Comparison of ENCODE assay signal across 29 cellular contexts in genomic region chr18:58668211-58668610, GRCh38. TPM values are rescaled to one million over a fixed set of nuclear protein-coding genes. Genes with fewer than 3 reads are reported as not detected.
DNase-seq lines count a peak whose midpoint lies in the region; ATAC-seq and TF ChIP-seq lines count a peak whose summit lies in the region.
"Had no signal": no experiment of that assay in that cellular context is flagged by ENCODE, and none has a peak within 500 bp of the region (broad histone marks: within the 10 kb centered on the region; RNA-seq: fewer than 3 reads in every experiment).

No MANE protein-coding gene starts in this region.

- no peak overlapping the region for H2AK9ac ChIP-seq in IMR-90 (replicated peaks; ENCODE audit: low read depth, low read length, poor library complexity)

- dilution Hi-C loops in IMR-90 (cut with HindIII; ENCODE audit: low sequenced_read_pairs, unreplicated experiment), result no loop called here

- H3K9me3 ChIP-seq in IMR-90 (ENCODE audit: control insufficient read depth, insufficient read depth, low read length), result no peaks in the 10 kb centered on the region
- H3K9me3 ChIP-seq in osteoblast (ENCODE audit: low read depth, low read length), result no peaks in the 10 kb centered on the region
- H3K9me3 ChIP-seq: pancreas, transverse colon had no signal

- CTCF ChIA-PET in IMR-90 (lab: Yijun Ruan, JAX), result no interaction called here

- H2AK5ac ChIP-seq in IMR-90 (ENCODE audit: low read depth, low read length), result peak overlapping the region; percentile 72; the same call in 1 of the 2 replicates

- no peak overlapping the region for H3K23ac ChIP-seq in IMR-90 (ENCODE audit: low read depth, low read length)

- no peak overlapping the region for H4K91ac ChIP-seq in IMR-90 (ENCODE audit: insufficient read depth, low read depth, low read length)

- H3K4me1 ChIP-seq in IMR-90 (ENCODE audit: control insufficient read depth, insufficient read depth, low read length) (peaks cover 8% of the 10 kb centered on the region), osteoblast (ENCODE audit: insufficient read depth, low read length) (peaks cover 57% of the 10 kb centered on the region)

- H3K4me2 ChIP-seq in IMR-90 (ENCODE audit: low read depth, low read length), result no peak overlapping the region
- H3K4me2 ChIP-seq in osteoblast (ENCODE audit: insufficient read depth, low read length), result no peak overlapping the region
- H3K4me2 ChIP-seq: GM23338 had no signal

- H3K56ac ChIP-seq in IMR-90 (ENCODE audit: extremely low read depth, insufficient read depth, low read length), result no peak overlapping the region

- H4K20me1 ChIP-seq in IMR-90 (ENCODE audit: insufficient read depth, low read length) (peaks cover 3% of the 10 kb centered on the region; the same call in 1 of the 2 replicates), osteoblast (ENCODE audit: insufficient read depth, low read length) (no peaks in the 10 kb centered on the region)

- no peak overlapping the region for H4K5ac ChIP-seq in IMR-90 (ENCODE audit: low read depth, low read length)

- POLR2A ChIA-PET in IMR-90 (lab: Charles Lee; ENCODE audit: unreplicated experiment), result no interaction called here

- H2BK120ac ChIP-seq in IMR-90 (ENCODE audit: low read depth, low read length), result no peak overlapping the region

- H3K4ac ChIP-seq in IMR-90 (ENCODE audit: low read depth, low read length), result peak overlapping the region; percentile 61; the same call in 1 of the 2 replicates

- no peak overlapping the region for H3K27ac ChIP-seq in IMR-90 (ENCODE audit: insufficient read depth, low read length)
- no peak overlapping the region for H3K27ac ChIP-seq in osteoblast (ENCODE audit: low read depth, low read length)
- H3K27ac ChIP-seq: pancreas, transverse colon had no signal

- intact Hi-C loops in IMR-90 (cut with micrococcal nuclease), result no loop called here

- H3K27me3 Mint-ChIP-seq in activated naive CD8-positive, alpha-beta T cell treated with anti-CD3 and anti-CD28 coated beads for 36 hours, result no peaks in the 10 kb centered on the region
- H3K27me3 Mint-ChIP-seq in activated naive CD8-positive, alpha-beta T cell treated with anti-CD3 and anti-CD28 coated beads, Interleukin-2, amount 50 U/mL, for 24 hours, result no peaks in the 10 kb centered on the region
- H3K27me3 Mint-ChIP-seq in activated T-helper 17 cell treated with anti-CD3 and anti-CD28 coated beads, Interleukin-2, amount 50 U/mL, for 72 hours, result no peaks in the 10 kb centered on the region
- H3K27me3 Mint-ChIP-seq in immature natural killer cell (ENCODE audit: low read depth in 3 of 3), result peaks cover 0 to 7% (median 0%) of the 10 kb centered on the region in 3 donors
- H3K27me3 Mint-ChIP-seq: IgD-negative memory B cell had no signal

- no TSS peak for BruUV-seq in IMR-90 (replicated peaks; lab: Mats Ljungman, UMichigan)

- ATAC-seq in activated naive CD8-positive, alpha-beta T cell treated with anti-CD3 and anti-CD28 coated beads, Interleukin-2, amount 50 U/mL, for 24 hours, result no peak
- ATAC-seq in IMR-90 (ENCODE audit: low read depth) (no peak), HG03520 (IDR thresholded peaks at IDR 0.05; ENCODE audit: unreplicated experiment) (no peak)
- no peak for ATAC-seq in activated T-helper 17 cell treated with anti-CD3 and anti-CD28 coated beads, Interleukin-2, amount 50 U/mL, for 72 hours (replicated peaks)
- ATAC-seq: activated CD4-positive, alpha-beta T cell treated with anti-CD3 and anti-CD28 coated beads for 36 hours; GM23338; pancreas had no signal

- 100% methylated on average over 1 of the region's 2 CpGs; no CpG with 5 or more reads in 1 of the 2 experiments for WGBS in IMR-90 (ENCODE audit: extremely low coverage in 2 of 2, insufficient read length in 1 of 2), 2 experiments

- H3K36me3 ChIP-seq in IMR-90 (ENCODE audit: control insufficient read depth, insufficient read depth, low read length) (no peaks in the 10 kb centered on the region), osteoblast (ENCODE audit: insufficient read depth, low read length) (no peaks in the 10 kb centered on the region)
- H3K36me3 ChIP-seq: pancreas, transverse colon had no signal

- H3K9me3 Mint-ChIP-seq in activated naive CD8-positive, alpha-beta T cell treated with anti-CD3 and anti-CD28 coated beads for 36 hours, result peaks cover 6% of the 10 kb centered on the region
- H3K9me3 Mint-ChIP-seq in activated naive CD8-positive, alpha-beta T cell treated with anti-CD3 and anti-CD28 coated beads, Interleukin-2, amount 50 U/mL, for 24 hours, result no peaks in the 10 kb centered on the region
- no peaks in the 10 kb centered on the region for H3K9me3 Mint-ChIP-seq in activated T-helper 17 cell treated with anti-CD3 and anti-CD28 coated beads, Interleukin-2, amount 50 U/mL, for 72 hours
- H3K9me3 Mint-ChIP-seq in immature natural killer cell, result no peaks in the 10 kb centered on the region
- H3K9me3 Mint-ChIP-seq: GM23338; nephron progenitor cell; T-helper 2 cell treated with Interferon-gamma antibody and Interleukin-4, amounts not matched to agents 5 μg/mL and 100 μg/mL, for 36 hours had no signal

- TF ChIP-seq RAD21 in IMR-90 (IDR thresholded peaks at IDR 0.05; ENCODE audit: low read length), result no peak

- no peak overlapping the region for H3K9ac ChIP-seq in IMR-90 (ENCODE audit: low read depth, low read length)

- H3K4me3 ChIP-seq in IMR-90 (ENCODE audit: insufficient read depth, low read depth, low read length) (no peak overlapping the region), osteoblast (ENCODE audit: insufficient read depth, low read length) (no peak overlapping the region)
- H3K4me3 ChIP-seq: GM23338, lung, pancreas, transverse colon had no signal

- peaks cover 9% of the 10 kb centered on the region for H3K36me3 Mint-ChIP-seq in activated naive CD8-positive, alpha-beta T cell treated with anti-CD3 and anti-CD28 coated beads for 36 hours
- no peaks in the 10 kb centered on the region for H3K36me3 Mint-ChIP-seq in activated naive CD8-positive, alpha-beta T cell treated with anti-CD3 and anti-CD28 coated beads, Interleukin-2, amount 50 U/mL, for 24 hours (ENCODE audit: low read depth)
- peaks cover 12% of the 10 kb centered on the region for H3K36me3 Mint-ChIP-seq in activated T-helper 17 cell treated with anti-CD3 and anti-CD28 coated beads, Interleukin-2, amount 50 U/mL, for 72 hours (ENCODE audit: low read depth)
- peaks cover 0 to 3% (median 0%) of the 10 kb centered on the region in 3 donors for H3K36me3 Mint-ChIP-seq in immature natural killer cell
- H3K36me3 Mint-ChIP-seq: brain had no signal

- H2BK15ac ChIP-seq in IMR-90 (ENCODE audit: low read depth, low read length), result no peak overlapping the region

- no peak overlapping the region for H3K14ac ChIP-seq in IMR-90 (replicated peaks; ENCODE audit: low read depth, low read length)

- H3K79me1 ChIP-seq in IMR-90 (ENCODE audit: low read depth in 1 of 2, low read length in 2 of 2), result peaks cover 7 to 16% of the 10 kb centered on the region in 2 experiments; a peak in 3 of 4 replicates

- no peak overlapping the region; the same call in 1 of the 2 replicates for H3K18ac ChIP-seq in IMR-90 (ENCODE audit: low read depth, low read length)

- DNase-seq in activated naive CD8-positive, alpha-beta T cell treated with anti-CD3 and anti-CD28 coated beads for 36 hours, result no peak
- DNase-seq in activated naive CD8-positive, alpha-beta T cell treated with anti-CD3 and anti-CD28 coated beads, Interleukin-2, amount 50 U/mL, for 24 hours, result no peak
- DNase-seq in IMR-90, result no peak
- peak; percentile 85 for DNase-seq in osteoblast (ENCODE audit: insufficient read length, low spot score, missing footprints)
- no peak for DNase-seq in immature natural killer cell
- no peak for DNase-seq in KG1 (lab: John Stamatoyannopoulos, UW)
- DNase-seq: activated CD4-positive, alpha-beta T cell treated with anti-CD3 and anti-CD28 coated beads for 36 hours; activated gamma-delta T cell; AML-193; DND-41; kidney glomerular epithelial cell; NCI-H1105; NCI-H1930; NCI-H748 treated with DMSO at 0.1 percent for 48 hours; nephron progenitor cell; pancreas; retina; small intestine; stimulated activated CD4-positive, alpha-beta T cell treated with anti-CD3 and anti-CD28 coated beads, Interleukin-1b, Interleukin-23, amount 100 ng/mL, for 48 hours; stimulated activated CD8-positive, alpha-beta memory T cell treated with anti-CD3 and anti-CD28 coated beads, Interleukin-4, amount 100 ng/mL, for 48 hours; transverse colon had no signal

- peaks cover 14% of the 10 kb centered on the region for H3K79me2 ChIP-seq in osteoblast (ENCODE audit: insufficient read depth, low read length)

- in situ Hi-C loops in IMR-90 (cut with MboI; ENCODE audit: low sequenced_read_pairs), result no loop called here

- peak overlapping the region; percentile 58 for H3K27ac Mint-ChIP-seq in activated naive CD8-positive, alpha-beta T cell treated with anti-CD3 and anti-CD28 coated beads for 36 hours
- H3K27ac Mint-ChIP-seq in activated naive CD8-positive, alpha-beta T cell treated with anti-CD3 and anti-CD28 coated beads, Interleukin-2, amount 50 U/mL, for 24 hours, result no peak overlapping the region
- no peak overlapping the region for H3K27ac Mint-ChIP-seq in activated T-helper 17 cell treated with anti-CD3 and anti-CD28 coated beads, Interleukin-2, amount 50 U/mL, for 72 hours
- no peak overlapping the region for H3K27ac Mint-ChIP-seq in immature natural killer cell
- H3K27ac Mint-ChIP-seq: activated CD4-positive, alpha-beta T cell treated with anti-CD3 and anti-CD28 coated beads for 36 hours; GM23338; IgD-negative memory B cell; nephron progenitor cell; T-helper 2 cell treated with Interferon-gamma antibody and Interleukin-4, amounts not matched to agents 5 μg/mL and 100 μg/mL, for 36 hours had no signal

- H2BK20ac ChIP-seq in IMR-90 (ENCODE audit: low read depth, low read length), result no peak overlapping the region; the same call in 1 of the 2 replicates

- H2AFZ ChIP-seq in IMR-90 (replicated peaks; ENCODE audit: low read length, poor library complexity) (no peak overlapping the region), osteoblast (ENCODE audit: low read length) (no peak overlapping the region)
- H2AFZ ChIP-seq: GM23338 had no signal

- H3K4me3 Mint-ChIP-seq in activated naive CD8-positive, alpha-beta T cell treated with anti-CD3 and anti-CD28 coated beads for 36 hours, result no peak overlapping the region
- H3K4me3 Mint-ChIP-seq in activated naive CD8-positive, alpha-beta T cell treated with anti-CD3 and anti-CD28 coated beads, Interleukin-2, amount 50 U/mL, for 24 hours, result no peak overlapping the region
- peak overlapping the region; percentile 82 for H3K4me3 Mint-ChIP-seq in activated T-helper 17 cell treated with anti-CD3 and anti-CD28 coated beads, Interleukin-2, amount 50 U/mL, for 72 hours
- H3K4me3 Mint-ChIP-seq in immature natural killer cell, result peak overlapping the region in 1 of 5 donors; percentile 25
- H3K4me3 Mint-ChIP-seq: activated CD4-positive, alpha-beta T cell treated with anti-CD3 and anti-CD28 coated beads for 36 hours; GM23338; nephron progenitor cell; T-helper 2 cell treated with Interferon-gamma antibody and Interleukin-4, amounts not matched to agents 5 μg/mL and 100 μg/mL, for 36 hours had no signal

- peaks cover 39% of the 10 kb centered on the region for H3K4me1 Mint-ChIP-seq in activated naive CD8-positive, alpha-beta T cell treated with anti-CD3 and anti-CD28 coated beads for 36 hours
- peaks cover 59% of the 10 kb centered on the region for H3K4me1 Mint-ChIP-seq in activated naive CD8-positive, alpha-beta T cell treated with anti-CD3 and anti-CD28 coated beads, Interleukin-2, amount 50 U/mL, for 24 hours
- peaks cover 26% of the 10 kb centered on the region for H3K4me1 Mint-ChIP-seq in activated T-helper 17 cell treated with anti-CD3 and anti-CD28 coated beads, Interleukin-2, amount 50 U/mL, for 72 hours
- H3K4me1 Mint-ChIP-seq in immature natural killer cell, result peaks cover 12 to 25% of the 10 kb centered on the region in 2 donors

- TF ChIP-seq POLR2A in IMR-90 (IDR thresholded peaks at IDR 0.05; ENCODE audit: low read depth, low read length), result no peak

- peak overlapping the region in 1 of 2 experiments; percentile 43; a peak in 1 of 4 replicates for H4K8ac ChIP-seq in IMR-90 (ENCODE audit: low read depth in 2 of 2, low read length in 2 of 2)

- H3K27me3 ChIP-seq in IMR-90 (ENCODE audit: control insufficient read depth, insufficient read depth, low read length), result no peaks in the 10 kb centered on the region
- no peaks in the 10 kb centered on the region for H3K27me3 ChIP-seq in osteoblast (ENCODE audit: insufficient read depth, low read length)
- H3K27me3 ChIP-seq: pancreas, transverse colon had no signal

- TF ChIP-seq CTCF in IMR-90 (conservative IDR thresholded peaks at IDR 0.05; ENCODE audit: low read depth, low read length) (no peak), osteoblast (IDR thresholded peaks at IDR 0.05; ENCODE audit: extremely low read depth, low read depth, low read length) (no peak)

- peaks cover 3% of the 10 kb centered on the region; the same call in 1 of the 2 replicates for H3K9me1 ChIP-seq in IMR-90 (ENCODE audit: insufficient read depth, low read length)

- no peak overlapping the region for H2BK5ac ChIP-seq in IMR-90 (ENCODE audit: low read depth, low read length, poor library complexity, severe bottlenecking)

RNA-seq across cellular contexts. Expression of gene MALT1, which starts 3.1 kb away (rescaled TPM):
- total RNA-seq in activated naive CD8-positive, alpha-beta T cell treated with anti-CD3 and anti-CD28 coated beads for 36 hours, result 10 to 100 TPM; 46.2 to 46.5 TPM
- total RNA-seq in IMR-90 (2012; rRNA removed) (25.3 and 25.8 TPM in 2 replicates), osteoblast (53.6 and 55.7 TPM in 2 replicates)
- polyA plus RNA-seq in IMR-90 (2012; rRNA removed) (6.8 and 8.3 TPM in 2 replicates), immature natural killer cell (10 to 100 TPM; 18.8 to 34.2 (median 30.6) TPM)
- polyA plus RNA-seq in IMR-90 (2012; cell fraction: cytosol; rRNA removed), result 1.4 and 1.9 TPM in 2 replicates
- polyA plus RNA-seq in IMR-90 (2012; cell fraction: nucleus; rRNA removed; ENCODE audit: low replicate concordance), result 2.6 and 17.9 TPM in 2 replicates
- 10 to 100 TPM; 45.3 to 92.3 TPM for total RNA-seq in activated T-helper 17 cell treated with anti-CD3 and anti-CD28 coated beads, Interleukin-2, amount 50 U/mL, for 72 hours

RNA-seq across cellular contexts. Expression of gene ALPK2, which starts 39.3 kb away (rescaled TPM):
- under 1 TPM; 0.62 to 0.76 TPM for total RNA-seq in activated naive CD8-positive, alpha-beta T cell treated with anti-CD3 and anti-CD28 coated beads for 36 hours
- 81.7 and 89.1 TPM in 2 replicates for total RNA-seq in IMR-90 (2012; rRNA removed)
- polyA plus RNA-seq in IMR-90 (2012; rRNA removed), result 28.0 and 33.7 TPM in 2 replicates
- 4.9 and 5.7 TPM in 2 replicates for polyA plus RNA-seq in IMR-90 (2012; cell fraction: cytosol; rRNA removed)
- polyA plus RNA-seq in IMR-90 (2012; cell fraction: nucleus; rRNA removed; ENCODE audit: low replicate concordance), result 29.8 and 206 TPM in 2 replicates
- total RNA-seq in activated T-helper 17 cell treated with anti-CD3 and anti-CD28 coated beads, Interleukin-2, amount 50 U/mL, for 72 hours, result 1 to 10 TPM in 1 of 2 donors, under 1 TPM in 1; 0.65 to 2.6 TPM
- total RNA-seq in osteoblast, result 255 and 262 TPM in 2 replicates
- under 1 TPM in 1 of 3 donors, not detected in 2; 0.07 TPM for polyA plus RNA-seq in immature natural killer cell
- total RNA-seq: endothelial cell of umbilical vein had no signal
- polyA plus RNA-seq: endothelial cell of umbilical vein, IgD-negative memory B cell had no signal

Comparison
In these comparisons a context has a peak if more than half of its experiments do, and no peak if none do; other contexts are left out.
1. RNA of gene ALPK2, which starts 39.3 kb away (total RNA-seq): 255 to 262 TPM in osteoblast and 81.7 to 89.1 TPM in IMR-90; 0.65 to 2.6 TPM in activated T-helper 17 cell treated with anti-CD3 and anti-CD28 coated beads, Interleukin-2, amount 50 U/mL, for 72 hours and 0.62 to 0.76 TPM in activated naive CD8-positive, alpha-beta T cell treated with anti-CD3 and anti-CD28 coated beads for 36 hours; every median in the first group is over 10 times any median in the second.